ENCODE assay signal across 8 cellular contexts in the genomic region with DNA sequence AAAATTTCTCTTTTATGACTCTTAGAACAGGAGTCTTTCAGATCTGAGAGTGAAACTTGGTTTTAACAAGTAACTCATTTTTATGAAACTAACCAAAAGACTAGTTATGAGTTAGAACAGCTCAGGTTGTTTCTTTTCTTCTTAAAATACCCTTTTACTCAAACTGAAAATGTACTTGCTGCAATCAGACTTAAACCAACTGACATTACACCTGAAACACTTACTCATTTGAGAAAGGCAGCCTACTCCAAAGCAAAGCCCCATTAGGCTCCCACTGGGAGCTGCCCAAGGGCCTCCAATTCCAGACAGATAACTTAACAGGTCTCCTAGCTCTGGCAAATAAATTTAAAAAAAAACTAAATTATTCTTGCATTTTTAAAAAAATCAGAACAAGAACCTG. TPM values are rescaled to one million over a fixed set of nuclear protein-coding genes. Genes with fewer than 3 reads are reported as not detected.
DNase-seq lines count a peak whose midpoint lies in the region; ATAC-seq and TF ChIP-seq lines count a peak whose summit lies in the region.

No MANE protein-coding gene starts in this region.

- peaks cover 13% of the 10 kb centered on the region for H3K27me3 ChIP-seq in iPS-18a (ENCODE audit: control insufficient read depth, insufficient read depth, low read length)

- H3K4me3 ChIP-seq in SK-N-MC: peak overlapping the region; percentile 98
- H3K4me3 ChIP-seq in iPS-18a (ENCODE audit: low read length): peak overlapping the region; percentile 47

- peak overlapping the region; percentile 75 for H3K4me3 Mint-ChIP-seq in type B pancreatic cell

- ATAC-seq in GM21786 (IDR thresholded peaks at IDR 0.05; ENCODE audit: unreplicated experiment) (peak; percentile 43), sciatic nerve (no peak)

- peaks cover 35% of the 10 kb centered on the region for H3K4me1 ChIP-seq in iPS-18a (ENCODE audit: control insufficient read depth, low read depth, low read length)

- H3K9ac ChIP-seq in SK-N-MC (ENCODE audit: insufficient read length) (peak overlapping the region; percentile 36), iPS-18a (ENCODE audit: low read length) (peak overlapping the region; percentile 21)

- peaks cover 7% of the 10 kb centered on the region for H3K36me3 Mint-ChIP-seq in type B pancreatic cell

- H3K36me3 ChIP-seq in SK-N-MC (ENCODE audit: insufficient read depth, low read length): no peaks in the 10 kb centered on the region
- no peaks in the 10 kb centered on the region for H3K36me3 ChIP-seq in iPS-18a (ENCODE audit: control insufficient read depth, low read depth, low read length)

- peaks cover 15% of the 10 kb centered on the region for H3K4me1 Mint-ChIP-seq in type B pancreatic cell (ENCODE audit: unreplicated experiment)

- in situ Hi-C loops in GM13977 (cut with MboI; ENCODE audit: low pct_unique_long_range_greater_than_20kb, low sequenced_read_pairs, unreplicated experiment): no loop called here

- intact Hi-C loops in posterior vena cava (cut with DNase I) (loop anchor here in 1 of 2 donors (10.0 kb wide), 1 partner anchor 598 kb away; no protein-coding TSS in a partner anchor), sciatic nerve (cut with DNase I) (loop anchor here (10.0 kb wide), 2 partner anchors 178 to 258 kb away; no protein-coding TSS in a partner anchor)

- H3K27ac ChIP-seq in SK-N-MC: peak overlapping the region; percentile 93
- H3K27ac ChIP-seq in iPS-18a (ENCODE audit: low read length): peak overlapping the region; percentile 47

- DNase-seq in GM13977 (ENCODE audit: low spot score) (peak; percentile 76), SK-N-MC (ENCODE audit: low read depth, low spot score) (no peak), type B pancreatic cell (ENCODE audit: extremely low spot score, unreplicated experiment) (no peak), posterior vena cava (ENCODE audit: low spot score) (no peak), sciatic nerve (ENCODE audit: low spot score) (no peak), NCI-H524 treated with DMSO at 0.1 percent for 48 hours (lab: John Stamatoyannopoulos, UW) (no peak)

- no peak for TF ChIP-seq CTCF in GM13977 (IDR thresholded peaks at IDR 0.05; ENCODE audit: extremely low read depth, insufficient read depth, missing control alignments)
- TF ChIP-seq CTCF in type B pancreatic cell (conservative IDR thresholded peaks at IDR 0.05): no peak

- no peak overlapping the region for H3K27ac Mint-ChIP-seq in type B pancreatic cell

- peaks cover 3% of the 10 kb centered on the region for H3K9me3 Mint-ChIP-seq in type B pancreatic cell

- H3K27me3 Mint-ChIP-seq in type B pancreatic cell: peaks cover 9% of the 10 kb centered on the region

- H3K9me3 ChIP-seq in SK-N-MC (ENCODE audit: low read depth, low read length) (no peaks in the 10 kb centered on the region), iPS-18a (ENCODE audit: control insufficient read depth, low read depth, low read length) (no peaks in the 10 kb centered on the region)

RNA-seq across cellular contexts. Expression of a gene that starts 3.6 kb away (rescaled TPM):
- total RNA-seq in type B pancreatic cell (ENCODE audit: low replicate concordance) (16.9 and 21.5 TPM in 2 replicates), posterior vena cava (10 to 100 TPM; 34.4 to 42.5 TPM), sciatic nerve (57.5 TPM)
